ENCODE assay signal across 8 cellular contexts in the genomic region with DNA sequence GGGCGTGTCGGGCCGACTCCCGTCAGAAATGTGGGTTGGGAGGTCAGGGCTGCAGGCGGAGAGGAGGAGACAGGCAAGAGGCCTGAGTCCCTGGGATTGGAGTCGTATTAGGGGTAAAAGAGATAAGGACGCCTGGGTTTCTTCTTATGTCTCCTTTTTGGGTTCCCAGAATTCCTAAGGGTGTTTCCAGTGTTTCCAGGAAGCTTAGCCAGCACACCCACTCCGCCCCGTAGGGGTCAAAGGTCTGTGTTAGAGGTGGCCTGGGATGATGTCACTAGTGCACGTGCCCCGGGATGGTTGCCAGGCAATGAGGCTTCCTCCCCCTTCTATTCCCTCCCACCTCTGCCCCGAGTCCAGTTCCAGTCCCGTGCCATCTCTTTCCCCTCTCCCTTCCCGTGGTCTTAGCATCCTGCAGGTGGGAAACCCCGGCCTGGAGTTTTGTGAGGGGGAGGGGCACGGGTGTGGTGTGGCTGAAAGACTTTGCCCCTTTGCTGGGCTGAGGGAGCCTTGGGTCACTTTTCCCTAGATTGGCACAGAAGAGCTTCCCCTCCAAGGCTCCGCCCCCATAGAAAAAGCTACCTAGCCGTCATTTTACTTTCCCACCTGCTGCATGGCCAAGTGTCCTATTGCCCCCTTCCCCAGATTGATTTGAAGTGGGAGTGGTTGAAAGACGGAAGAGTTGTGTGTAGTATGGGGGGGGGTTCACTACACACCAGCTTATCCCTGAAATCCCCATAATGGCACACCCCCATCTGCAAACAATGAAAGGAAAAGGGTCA. TPM values are rescaled to one million over a fixed set of nuclear protein-coding genes. Genes with fewer than 3 reads are reported as not detected.
DNase-seq lines count a peak whose midpoint lies in the region; ATAC-seq, FAIRE-seq and TF ChIP-seq lines count a peak whose summit lies in the region.

No MANE protein-coding gene starts in this region.

- H3K9me3 ChIP-seq in K562 (replicated peaks; ENCODE audit: control insufficient read depth, insufficient read depth, low read depth, low read length) (no peaks in the 10 kb centered on the region), psoas muscle (no peaks in the 10 kb centered on the region)

- H3K27ac ChIP-seq in K562 (ENCODE audit: extremely low read depth, low read depth, low read length) (peak overlapping the region; percentile 85), psoas muscle (peak overlapping the region; percentile 96)

- peaks cover 26% of the 10 kb centered on the region for H3K79me2 ChIP-seq in K562 (ENCODE audit: control insufficient read depth, insufficient read depth, low read length)

- in situ Hi-C loops in K562 (cut with MboI), result no loop called here

- POLR2A ChIA-PET in K562 (lab: Yijun Ruan, JAX), result interaction anchor here (0.7 to 1.3 kb wide), 5 partner anchors 8 to 150 kb away, joined by 4 to 5 read pairs (median 4); partner anchors contain the start of gene TP53

- intact Hi-C loops in K562 (cut with micrococcal nuclease) (loop anchor here (10.0 kb wide), 2 partner anchors 58 to 288 kb away; partner anchors contain the start of gene HES7), psoas muscle (cut with DNase I) (no loop called here)

- DNase-seq in GM12892 (ENCODE audit: insufficient read length) (no peak), NCI-H1694 treated with DMSO at 0.1 percent for 48 hours (lab: John Stamatoyannopoulos, UW) (peak; percentile 97), T follicular helper cell (ENCODE audit: low read depth) (peak; percentile 64), K562 (ENCODE audit: extremely low read depth in 1 of 4, low spot score in 3 of 4) (peak; percentile 35 to 93 (median 63)), hippocampal formation (lab: John Stamatoyannopoulos, UW) (peak; percentile 22 to 47), psoas muscle (peak; percentile 90 to 95)

- TF ChIP-seq EP300 in K562 (IDR thresholded peaks at IDR 0.05; ENCODE audit: low read length), result peak; percentile 53; the same call in 1 of the 2 replicates

- no peaks in the 10 kb centered on the region; the same call in 1 of the 2 replicates for H4K20me1 ChIP-seq in K562 (replicated peaks; ENCODE audit: control insufficient read depth, insufficient read depth, low read length)

- TF ChIP-seq CTCF in K562 (IDR thresholded peaks at IDR 0.05 in 2 of 3, conservative IDR thresholded peaks at IDR 0.05 in 1 of 3; ENCODE audit: insufficient read depth in 2 of 3, low read depth in 1 of 3, low read length in 3 of 3) (no peak), psoas muscle (IDR thresholded peaks at IDR 0.05) (no peak)

- H2AFZ ChIP-seq in K562 (ENCODE audit: low read depth, low read length), result peak overlapping the region; percentile 74

- TF ChIP-seq POLR2A in GM12892 (IDR thresholded peaks at IDR 0.05; ENCODE audit: low read depth, low read length) (no peak), K562 (conservative IDR thresholded peaks at IDR 0.05) (no peak)

- CTCF ChIA-PET in K562 (lab: Yijun Ruan, JAX; ENCODE audit: low intra/inter-chr PET ratio), result interaction anchor here (0.6 kb wide), 1 partner anchor 59 kb away, joined by 5 read pairs; no protein-coding TSS in a partner anchor

- H3K4me3 ChIP-seq in K562, result peak overlapping the region; percentile 65
- H3K4me3 ChIP-seq in psoas muscle, result peak overlapping the region; percentile 85

- peak overlapping the region; percentile 77 to 91 for H3K9ac ChIP-seq in K562 (ENCODE audit: insufficient read depth in 1 of 2, low read depth in 2 of 2, low read length in 2 of 2)

- H3K9me1 ChIP-seq in K562 (ENCODE audit: control insufficient read depth, insufficient read depth, low read length), result no peaks in the 10 kb centered on the region

- peaks cover 10% of the 10 kb centered on the region; the same call in 2 of the 3 replicates for H3K36me3 ChIP-seq in K562 (ENCODE audit: control insufficient read depth, insufficient read depth, low read length)
- peaks cover 0 to 9% of the 10 kb centered on the region in 2 donors for H3K36me3 ChIP-seq in psoas muscle (ENCODE audit: insufficient read depth in 1 of 2, low read depth in 1 of 2)

- peaks cover 46 to 58% of the 10 kb centered on the region in 2 experiments for H3K4me1 ChIP-seq in K562 (replicated peaks in 1 of 2; ENCODE audit: control insufficient read depth in 2 of 2, insufficient read depth in 2 of 2, low read length in 2 of 2)
- peaks cover 41% of the 10 kb centered on the region for H3K4me1 ChIP-seq in psoas muscle

- 0% methylated on average over 14 of the region's 19 CpGs for WGBS in K562 (ENCODE audit: insufficient coverage, low coverage, missing lambda C conversion rate)
- WGBS in psoas muscle, 3 donors, result 2% methylated on average over 19 of the region's 19 CpGs

- H3K4me2 ChIP-seq in K562 (ENCODE audit: insufficient read depth, low read length), result peak overlapping the region; percentile 88

- FAIRE-seq in GM12892 (lab: Jason Lieb, UNC), result peak; percentile 93
- peak; percentile 96 for FAIRE-seq in K562 (lab: Jason Lieb, UNC)

- peak; percentile 16 for ATAC-seq in K562
- peak; percentile 9 to 29 (median 22) for ATAC-seq in psoas muscle
- no peak for ATAC-seq in HG02840 (IDR thresholded peaks at IDR 0.05; ENCODE audit: low FRiP score, unreplicated experiment)
- no peak for ATAC-seq in GM21526 (IDR thresholded peaks at IDR 0.05; ENCODE audit: low FRiP score, unreplicated experiment)

- H3K27me3 ChIP-seq in K562 (ENCODE audit: control insufficient read depth in 2 of 2, insufficient read depth in 2 of 2, low read length in 2 of 2) (no peaks in the 10 kb centered on the region), psoas muscle (ENCODE audit: insufficient read depth in 3 of 3, low read length in 2 of 3) (no peaks in the 10 kb centered on the region)

- TF ChIP-seq RAD21 in K562 (CRISPR knock-in tag; conservative IDR thresholded peaks at IDR 0.05 in 1 of 2, IDR thresholded peaks at IDR 0.05 in 1 of 2), result no peak

- no TSS peak for BruUV-seq in K562 (replicated peaks; lab: Mats Ljungman, UMichigan)

RNA-seq across cellular contexts. Expression of gene KDM6B, which starts 2.8 kb away (rescaled TPM):
- 3.9 TPM for polyA plus RNA-seq in GM12892 (2012; ENCODE audit: missing spikeins)
- 35.9 and 42.7 TPM in 2 replicates for total RNA-seq in K562 (2011; cell fraction: chromatin; rRNA removed; ENCODE audit: low replicate concordance)
- total RNA-seq in K562 (2011; cell fraction: nucleolus; rRNA removed), result 14.5 and 17.1 TPM in 2 replicates
- total RNA-seq in K562 (2011; cell fraction: nucleoplasm; rRNA removed), result 33.6 and 57.3 TPM in 2 replicates
- total RNA-seq in K562 (2014; rRNA removed) (2.7 and 5.0 TPM in 2 replicates), K562 (2014; rRNA removed; fragmentation: Illumina TruSeq; extraction: Trizol) (1.4 and 2.2 TPM in 2 replicates), K562 (2015; rRNA removed; fragmentation: Illumina TruSeq; extraction: Trizol) (0.47 and 0.98 TPM in 2 replicates), K562 (2021) (19.0 and 22.9 TPM in 2 replicates), psoas muscle (10 to 100 TPM; 11.8 to 26.0 (median 17.9) TPM)
- polyA plus RNA-seq in K562 (2011; rRNA removed) (0.32 and 0.99 TPM in 2 replicates), K562 (2014; fragmentation: Illumina TruSeq; extraction: Trizol) (3.9 and 6.1 TPM in 2 replicates), K562 (2014; fragmentation: Nextera tagmentation; extraction: Ambion mirVana) (under 1 TPM; 0.01 to 0.06 TPM), K562 (2014; rRNA removed) (2.7 and 3.0 TPM in 2 replicates), psoas muscle (10 to 100 TPM in 1 of 3 donors, 1 to 10 TPM in 2; 2.8 to 16.6 (median 6.3) TPM)
- polyA plus RNA-seq in K562 (2011; cell fraction: cytosol; rRNA removed), result 0.32 and 0.33 TPM in 2 replicates
- polyA plus RNA-seq in K562 (2011; cell fraction: nucleus; rRNA removed), result 5.9 and 6.5 TPM in 2 replicates
- polyA plus RNA-seq in K562 (2012), result 4.8 and 14.4 TPM in 2 replicates
- 1.7 and 5.4 TPM in 2 replicates for polyA minus RNA-seq in K562 (2011; rRNA and poly(A)+ RNA removed)
- polyA minus RNA-seq in K562 (2011; cell fraction: cytosol; rRNA and poly(A)+ RNA removed), result 4.2 and 4.6 TPM in 2 replicates
- polyA minus RNA-seq in K562 (2011; cell fraction: nucleus; rRNA and poly(A)+ RNA removed), result 5.1 and 21.4 TPM in 2 replicates

RNA-seq across cellular contexts. Expression of gene TMEM88, which starts 18.1 kb away (rescaled TPM):
- 0.76 TPM for polyA plus RNA-seq in GM12892 (2012; ENCODE audit: missing spikeins)
- 4.3 and 8.8 TPM in 2 replicates for total RNA-seq in K562 (2011; cell fraction: chromatin; rRNA removed; ENCODE audit: low replicate concordance)
- 3.3 and 4.3 TPM in 2 replicates for total RNA-seq in K562 (2011; cell fraction: nucleolus; rRNA removed)
- total RNA-seq in K562 (2011; cell fraction: nucleoplasm; rRNA removed), result 2.1 and 4.4 TPM in 2 replicates
- total RNA-seq in K562 (2014; rRNA removed) (0.32 TPM in 1 of 2 replicates, not detected in the other), K562 (2014; rRNA removed; fragmentation: Illumina TruSeq; extraction: Trizol) (not detected in 2 replicates), K562 (2015; rRNA removed; fragmentation: Illumina TruSeq; extraction: Trizol) (not detected in 2 replicates), K562 (2021) (1.0 and 1.4 TPM in 2 replicates), psoas muscle (10 to 100 TPM; 16.3 to 31.3 (median 19.0) TPM)
- polyA plus RNA-seq in K562 (2011; rRNA removed) (0.12 and 0.13 TPM in 2 replicates), K562 (2014; fragmentation: Illumina TruSeq; extraction: Trizol) (0.42 TPM in 2 replicates), K562 (2014; fragmentation: Nextera tagmentation; extraction: Ambion mirVana) (under 1 TPM in 1 of 2 experiments, not detected in 1; 0.10 TPM), K562 (2014; rRNA removed) (0.40 TPM in 1 of 2 replicates, not detected in the other), psoas muscle (10 to 100 TPM; 24.0 to 57.4 (median 42.6) TPM)
- 0.16 and 0.18 TPM in 2 replicates for polyA plus RNA-seq in K562 (2011; cell fraction: cytosol; rRNA removed)
- polyA plus RNA-seq in K562 (2011; cell fraction: nucleus; rRNA removed), result 1.1 and 2.4 TPM in 2 replicates
- 0.33 and 1.8 TPM in 2 replicates for polyA plus RNA-seq in K562 (2012)
- polyA minus RNA-seq in K562 (2011; rRNA and poly(A)+ RNA removed), result not detected in 2 replicates
- not detected in 2 replicates for polyA minus RNA-seq in K562 (2011; cell fraction: cytosol; rRNA and poly(A)+ RNA removed)
- 0.27 and 0.78 TPM in 2 replicates for polyA minus RNA-seq in K562 (2011; cell fraction: nucleus; rRNA and poly(A)+ RNA removed)

RNA-seq across cellular contexts. Expression of gene NAA38, which starts 20.6 kb away (rescaled TPM):
- polyA plus RNA-seq in GM12892 (2012; ENCODE audit: missing spikeins), result 76.3 TPM
- 6.8 and 9.8 TPM in 2 replicates for total RNA-seq in K562 (2011; cell fraction: chromatin; rRNA removed; ENCODE audit: low replicate concordance)
- total RNA-seq in K562 (2011; cell fraction: nucleolus; rRNA removed), result 15.5 and 19.7 TPM in 2 replicates
- 10.8 and 15.5 TPM in 2 replicates for total RNA-seq in K562 (2011; cell fraction: nucleoplasm; rRNA removed)
- total RNA-seq in K562 (2014; rRNA removed), result 99.8 TPM in 2 replicates
- 13.3 and 16.4 TPM in 2 replicates for total RNA-seq in K562 (2014; rRNA removed; fragmentation: Illumina TruSeq; extraction: Trizol)
- total RNA-seq in K562 (2015; rRNA removed; fragmentation: Illumina TruSeq; extraction: Trizol), result 52.6 and 57.3 TPM in 2 replicates
- total RNA-seq in K562 (2021), result 54.7 and 61.2 TPM in 2 replicates
- polyA plus RNA-seq in K562 (2011; rRNA removed), result 34.5 and 39.9 TPM in 2 replicates
- 53.5 and 108 TPM in 2 replicates for polyA plus RNA-seq in K562 (2011; cell fraction: cytosol; rRNA removed)
- polyA plus RNA-seq in K562 (2011; cell fraction: nucleus; rRNA removed), result 33.4 and 45.6 TPM in 2 replicates
- polyA plus RNA-seq in K562 (2012), result 56.0 and 83.5 TPM in 2 replicates
- polyA plus RNA-seq in K562 (2014; fragmentation: Illumina TruSeq; extraction: Trizol), result 19.1 and 32.8 TPM in 2 replicates
- 10 to 100 TPM; 70.4 to 90.4 TPM for polyA plus RNA-seq in K562 (2014; fragmentation: Nextera tagmentation; extraction: Ambion mirVana)
- 87.3 and 104 TPM in 2 replicates for polyA plus RNA-seq in K562 (2014; rRNA removed)
- polyA minus RNA-seq in K562 (2011; rRNA and poly(A)+ RNA removed), result 4.0 and 5.2 TPM in 2 replicates
- polyA minus RNA-seq in K562 (2011; cell fraction: cytosol; rRNA and poly(A)+ RNA removed), result 26.4 and 63.1 TPM in 2 replicates
- polyA minus RNA-seq in K562 (2011; cell fraction: nucleus; rRNA and poly(A)+ RNA removed), result 11.7 and 17.4 TPM in 2 replicates
- 10 to 100 TPM; 60.8 to 95.4 (median 73.3) TPM for total RNA-seq in psoas muscle
- 100 to 1,000 TPM; 104 to 148 (median 109) TPM for polyA plus RNA-seq in psoas muscle

RNA-seq across cellular contexts. Expression of gene CYB5D1, which starts 21.0 kb away (rescaled TPM):
- polyA plus RNA-seq in GM12892 (2012; ENCODE audit: missing spikeins), result 4.9 TPM
- 5.6 and 9.9 TPM in 2 replicates for total RNA-seq in K562 (2011; cell fraction: chromatin; rRNA removed; ENCODE audit: low replicate concordance)
- total RNA-seq in K562 (2011; cell fraction: nucleolus; rRNA removed), result 6.5 and 8.8 TPM in 2 replicates
- 5.0 and 6.4 TPM in 2 replicates for total RNA-seq in K562 (2011; cell fraction: nucleoplasm; rRNA removed)
- total RNA-seq in K562 (2014; rRNA removed) (4.7 and 6.0 TPM in 2 replicates), K562 (2014; rRNA removed; fragmentation: Illumina TruSeq; extraction: Trizol) (5.7 and 5.8 TPM in 2 replicates), K562 (2015; rRNA removed; fragmentation: Illumina TruSeq; extraction: Trizol) (6.4 and 7.6 TPM in 2 replicates), K562 (2021) (6.9 and 7.8 TPM in 2 replicates), psoas muscle (10 to 100 TPM in 2 of 4 donors, 1 to 10 TPM in 2; 9.9 to 11.9 (median 10.2) TPM)
- polyA plus RNA-seq in K562 (2011; rRNA removed) (4.2 and 7.2 TPM in 2 replicates), K562 (2014; fragmentation: Illumina TruSeq; extraction: Trizol) (7.3 and 7.9 TPM in 2 replicates), K562 (2014; fragmentation: Nextera tagmentation; extraction: Ambion mirVana) (1 to 10 TPM; 2.4 to 5.7 TPM), K562 (2014; rRNA removed) (4.8 and 7.5 TPM in 2 replicates), psoas muscle (10 to 100 TPM in 2 of 3 donors, 1 to 10 TPM in 1; 7.1 to 31.7 (median 10.4) TPM)
- 4.6 and 5.4 TPM in 2 replicates for polyA plus RNA-seq in K562 (2011; cell fraction: cytosol; rRNA removed)
- 7.7 and 13.1 TPM in 2 replicates for polyA plus RNA-seq in K562 (2011; cell fraction: nucleus; rRNA removed)
- 2.8 and 5.2 TPM in 2 replicates for polyA plus RNA-seq in K562 (2012)
- 2.1 and 5.2 TPM in 2 replicates for polyA minus RNA-seq in K562 (2011; rRNA and poly(A)+ RNA removed)
- polyA minus RNA-seq in K562 (2011; cell fraction: cytosol; rRNA and poly(A)+ RNA removed), result 1.9 and 2.5 TPM in 2 replicates
- 5.5 and 8.3 TPM in 2 replicates for polyA minus RNA-seq in K562 (2011; cell fraction: nucleus; rRNA and poly(A)+ RNA removed)

RNA-seq across cellular contexts. Expression of gene CHD3, which starts 51.8 kb away (rescaled TPM):
- polyA plus RNA-seq in GM12892 (2012; ENCODE audit: missing spikeins), result 34.9 TPM
- total RNA-seq in K562 (2011; cell fraction: chromatin; rRNA removed; ENCODE audit: low replicate concordance), result 101 and 117 TPM in 2 replicates
- 47.2 and 48.0 TPM in 2 replicates for total RNA-seq in K562 (2011; cell fraction: nucleolus; rRNA removed)
- total RNA-seq in K562 (2011; cell fraction: nucleoplasm; rRNA removed), result 69.7 and 83.1 TPM in 2 replicates
- total RNA-seq in K562 (2014; rRNA removed) (34.8 and 36.7 TPM in 2 replicates), K562 (2014; rRNA removed; fragmentation: Illumina TruSeq; extraction: Trizol) (14.6 and 15.2 TPM in 2 replicates), K562 (2015; rRNA removed; fragmentation: Illumina TruSeq; extraction: Trizol) (19.8 and 21.2 TPM in 2 replicates), K562 (2021) (30.6 and 38.2 TPM in 2 replicates), psoas muscle (10 to 100 TPM in 1 of 4 donors, 1 to 10 TPM in 3; 5.8 to 13.1 (median 7.5) TPM)
- polyA plus RNA-seq in K562 (2011; rRNA removed) (12.2 and 15.7 TPM in 2 replicates), K562 (2014; fragmentation: Illumina TruSeq; extraction: Trizol) (24.7 and 24.8 TPM in 2 replicates), K562 (2014; fragmentation: Nextera tagmentation; extraction: Ambion mirVana) (under 1 TPM; 0.39 to 0.63 TPM), K562 (2014; rRNA removed) (27.8 and 33.9 TPM in 2 replicates), psoas muscle (1 to 10 TPM; 3.3 to 6.9 (median 6.8) TPM)
- 16.1 and 25.2 TPM in 2 replicates for polyA plus RNA-seq in K562 (2011; cell fraction: cytosol; rRNA removed)
- 70.0 and 86.2 TPM in 2 replicates for polyA plus RNA-seq in K562 (2011; cell fraction: nucleus; rRNA removed)
- polyA plus RNA-seq in K562 (2012), result 29.2 and 37.9 TPM in 2 replicates
- 23.8 TPM in 2 replicates for polyA minus RNA-seq in K562 (2011; rRNA and poly(A)+ RNA removed)
- polyA minus RNA-seq in K562 (2011; cell fraction: cytosol; rRNA and poly(A)+ RNA removed), result 17.8 and 29.3 TPM in 2 replicates
- polyA minus RNA-seq in K562 (2011; cell fraction: nucleus; rRNA and poly(A)+ RNA removed), result 24.1 and 28.0 TPM in 2 replicates

Comparison
In these comparisons a context has a peak if more than half of its experiments do, and no peak if none do; other contexts are left out.
1. ATAC-seq: peak in K562 (single experiment) and psoas muscle (4 of 4); none in HG02840 (single experiment) and GM21526 (single experiment).